Comparison of ENCODE assay signal across 10 cellular contexts in the genomic region with DNA sequence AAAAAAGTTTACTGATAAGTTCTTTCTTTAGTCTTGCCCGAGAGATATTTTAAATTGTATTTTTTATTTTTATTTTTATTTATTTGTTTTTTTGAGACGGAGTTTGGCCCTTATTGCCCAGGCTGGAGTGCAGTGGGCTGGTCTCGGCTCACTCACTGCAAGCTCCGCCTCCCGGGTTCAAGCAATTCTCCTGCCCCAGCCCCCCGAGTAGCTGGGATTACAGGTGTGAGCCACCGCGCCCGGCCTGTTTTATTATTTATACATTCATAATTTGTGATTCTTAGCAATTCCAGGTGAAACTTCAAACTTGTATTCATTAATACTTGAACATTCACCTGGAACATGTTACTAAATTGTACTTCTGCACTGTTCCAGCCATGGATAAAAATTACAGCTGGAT. TPM values are rescaled to one million over a fixed set of nuclear protein-coding genes. Genes with fewer than 3 reads are reported as not detected.
A peak's percentile ranks its signal among the peaks of the same experiment; 100 is the strongest.
DNase-seq lines count a peak whose midpoint lies in the region; ATAC-seq and TF ChIP-seq lines count a peak whose summit lies in the region.
"Had no signal": no experiment of that assay in that cellular context is flagged by ENCODE, and none has a peak within 500 bp of the region (broad histone marks: within the 10 kb centered on the region; RNA-seq: fewer than 3 reads in every experiment).

No MANE protein-coding gene starts in this region.

- H3F3A ChIP-seq in PC-3 (ENCODE audit: low read length, unreplicated experiment) = no peaks in the 10 kb centered on the region

- H3K4me3 ChIP-seq in GM12865 (ENCODE audit: low read depth, low read length) = peak overlapping the region; percentile 3; the same call in 1 of the 2 replicates
- no peak overlapping the region for H3K4me3 ChIP-seq in PC-3 (ENCODE audit: low read length)
- no peak overlapping the region for H3K4me3 ChIP-seq in gastrocnemius medialis
- H3K4me3 ChIP-seq in MG63 = no peak overlapping the region
- H3K4me3 ChIP-seq in esophagus squamous epithelium = no peak overlapping the region

- H3K27me3 Mint-ChIP-seq in chondrocyte (ENCODE audit: low read depth) = no peaks in the 10 kb centered on the region

- H3K27ac Mint-ChIP-seq in chondrocyte (ENCODE audit: unreplicated experiment) = peak overlapping the region; percentile 97
- H3K27ac Mint-ChIP-seq: dendritic cell treated with granulocyte-macrophage colony-stimulating factor and Interleukin-4, amounts not matched to agents 40 ng/mL and 50 ng/mL, for 4 days had no signal

- H3K9ac ChIP-seq in PC-3 (ENCODE audit: low read length) = no peak overlapping the region

- POLR2A ChIA-PET in PC-3 (lab: Charles Lee; ENCODE audit: unreplicated experiment) = no interaction called here

- 80 to 84% methylated on average over 5 to 9 of the region's 9 CpGs for WGBS in esophagus squamous epithelium, 2 donors

- TF ChIP-seq CTCF in GM12865 (IDR thresholded peaks at IDR 0.05; ENCODE audit: insufficient read depth, low read depth, low read length, missing control alignments) = no peak
- no peak for TF ChIP-seq CTCF in PC-3 (conservative IDR thresholded peaks at IDR 0.05; ENCODE audit: low read depth, low read length)
- no peak for TF ChIP-seq CTCF in chondrocyte (IDR thresholded peaks at IDR 0.05)
- TF ChIP-seq CTCF in gastrocnemius medialis (IDR thresholded peaks at IDR 0.05 in 4 of 5, conservative IDR thresholded peaks at IDR 0.05 in 1 of 5) = no peak
- no peak for TF ChIP-seq CTCF in esophagus squamous epithelium (IDR thresholded peaks at IDR 0.05)

- H3K36me3 ChIP-seq in PC-3 (ENCODE audit: low read depth, low read length) (peaks cover 3% of the 10 kb centered on the region; the same call in 1 of the 2 replicates), gastrocnemius medialis (no peaks in the 10 kb centered on the region), MG63 (peaks cover 38% of the 10 kb centered on the region), esophagus squamous epithelium (no peaks in the 10 kb centered on the region)

- peaks cover 26% of the 10 kb centered on the region for H4K20me1 ChIP-seq in PC-3 (ENCODE audit: low read length)

- no peak for DNase-seq in GM12865 (ENCODE audit: low read depth)
- DNase-seq in PC-3 = no peak
- no peak for DNase-seq in chondrocyte (ENCODE audit: low spot score)
- DNase-seq in gastrocnemius medialis = no peak
- no peak for DNase-seq in MG63
- DNase-seq in esophagus squamous epithelium (lab: John Stamatoyannopoulos, UW) = no peak
- no peak for DNase-seq in D341Med (ENCODE audit: low spot score)
- DNase-seq: GOT3, NCI-H748 treated with DMSO at 0.1 percent for 48 hours had no signal

- H3K79me2 ChIP-seq in PC-3 (ENCODE audit: low read length) = peaks cover 88% of the 10 kb centered on the region

- H3K27me3 ChIP-seq in PC-3 (ENCODE audit: low read length) (no peaks in the 10 kb centered on the region), gastrocnemius medialis (no peaks in the 10 kb centered on the region), MG63 (no peaks in the 10 kb centered on the region), esophagus squamous epithelium (no peaks in the 10 kb centered on the region)

- ATAC-seq in PC-3 = no peak
- ATAC-seq in gastrocnemius medialis = no peak

- peaks cover 3% of the 10 kb centered on the region for H3K36me3 Mint-ChIP-seq in chondrocyte (ENCODE audit: low read depth)

- peak overlapping the region; percentile 91 for H3K4me3 Mint-ChIP-seq in chondrocyte (ENCODE audit: unreplicated experiment)

- in situ Hi-C loops in gastrocnemius medialis (cut with MboI; ENCODE audit: low sequenced_read_pairs in 4 of 4) = loop anchor here in 2 of 4 donors (10.0 to 25.0 kb wide), 3 partner anchors 92 to 730 kb away; a partner anchor contains a TSS

- H2AFZ ChIP-seq in PC-3 (ENCODE audit: low read length) = no peak overlapping the region

- peaks cover 48% of the 10 kb centered on the region for H3K4me1 Mint-ChIP-seq in chondrocyte (ENCODE audit: low read depth)

- H3K9me2 ChIP-seq in PC-3 (replicated peaks; ENCODE audit: low read length) = no peaks in the 10 kb centered on the region

- peak overlapping the region; percentile 47 for H3K4me2 ChIP-seq in PC-3 (ENCODE audit: low read length)

- H3K4me1 ChIP-seq in PC-3 (ENCODE audit: insufficient read depth, low read length) = peaks cover 25% of the 10 kb centered on the region
- peaks cover 39 to 40% of the 10 kb centered on the region in 2 donors for H3K4me1 ChIP-seq in gastrocnemius medialis
- peaks cover 34 to 61% (median 34%) of the 10 kb centered on the region in 3 donors for H3K4me1 ChIP-seq in esophagus squamous epithelium

- no TSS peak for BruUV-seq in PC-3 (replicated peaks; lab: Mats Ljungman, UMichigan)

- CTCF ChIA-PET in PC-3 (lab: Charles Lee) = no interaction called here

- H3K9me3 ChIP-seq in PC-3 (ENCODE audit: low read length) (no peaks in the 10 kb centered on the region), gastrocnemius medialis (no peaks in the 10 kb centered on the region), MG63 (no peaks in the 10 kb centered on the region), esophagus squamous epithelium (no peaks in the 10 kb centered on the region)

- H3K27ac ChIP-seq in PC-3 (ENCODE audit: low read length) (no peak overlapping the region), gastrocnemius medialis (peak overlapping the region; percentile 87 to 94 (median 92)), esophagus squamous epithelium (peak overlapping the region in 2 of 4 donors; percentile 98 to 99)

- intact Hi-C loops in PC-3 (cut with micrococcal nuclease) = loop anchor here (5.0 kb wide), 2 partner anchors 180 to 200 kb away; a partner anchor contains a TSS
- intact Hi-C loops in gastrocnemius medialis (cut with DNase I; ENCODE audit: low total_unique reads) = loop anchor here (5.0 kb wide), 1 partner anchor 180 kb away; a partner anchor contains a TSS
- intact Hi-C loops in esophagus squamous epithelium (cut with DNase I) = no loop called here

- TF ChIP-seq POLR2A in gastrocnemius medialis (IDR thresholded peaks at IDR 0.05) = no peak
- no peak for TF ChIP-seq POLR2A in esophagus squamous epithelium (IDR thresholded peaks at IDR 0.05)

- no peaks in the 10 kb centered on the region for H3K9me3 Mint-ChIP-seq in chondrocyte (ENCODE audit: low read depth)
- H3K9me3 Mint-ChIP-seq: dendritic cell treated with granulocyte-macrophage colony-stimulating factor and Interleukin-4, amounts not matched to agents 40 ng/mL and 50 ng/mL, for 4 days had no signal

RNA-seq across cellular contexts. Expression of a gene that starts 2.9 kb away (rescaled TPM):
- total RNA-seq in PC-3 (2014; rRNA removed) (34.8 and 43.5 TPM in 2 replicates), chondrocyte (48.3 to 62.3 TPM (median 54.2 TPM) in 3 replicates), gastrocnemius medialis (10 to 100 TPM; 11.5 to 19.9 (median 19.8) TPM), esophagus squamous epithelium (10 to 100 TPM; 33.9 to 44.3 (median 37.1) TPM)
- 22.3 and 28.2 TPM in 2 replicates for total RNA-seq in MG63 (2014; rRNA removed; shearing (Covaris generic); ENCODE audit: low replicate concordance)
